Comparison of ENCODE assay signal across 1 cellular context in the genomic region with DNA sequence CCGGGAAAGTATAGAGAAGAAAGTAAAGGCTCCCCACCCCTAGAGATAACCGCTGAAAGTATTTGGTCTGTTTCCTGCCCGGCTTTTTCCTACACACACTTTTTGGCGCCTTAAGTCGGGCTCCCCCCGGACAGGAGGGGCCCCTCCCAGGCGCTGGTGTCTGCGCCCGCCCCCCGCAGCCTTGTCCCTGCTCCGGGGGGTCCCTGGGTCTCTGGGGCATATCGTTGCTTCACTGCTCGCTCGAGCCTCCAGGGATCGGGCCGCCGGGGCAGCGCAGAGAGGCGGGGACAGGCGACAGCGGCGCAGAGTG.
TF ChIP-seq lines count a peak whose summit lies in the region.

No MANE protein-coding gene starts in this region.

TF ChIP-seq in K562, 482 proteins besides CTCF, POLR2A, EP300 and RAD21:
- TF ChIP-seq ZNF717 (CRISPR knock-in tag; IDR thresholded peaks at IDR 0.05) (no peak), DPF2 (IDR thresholded peaks at IDR 0.05) (0 out of 2 replicates have a peak, but pooled peaks have one; percentile 2), MTA3 (IDR thresholded peaks at IDR 0.05; ENCODE audit: borderline replicate concordance) (no peak), ZFX (CRISPR knock-in tag; IDR thresholded peaks at IDR 0.05) (no peak), ESRRB (CRISPR knock-in tag; IDR thresholded peaks at IDR 0.05; ENCODE audit: borderline replicate concordance) (no peak), CEBPG (CRISPR knock-in tag; IDR thresholded peaks at IDR 0.05) (peak; percentile 50; the same call in 1 of the 2 replicates), CEBPG (tag; conservative IDR thresholded peaks at IDR 0.05 in 1 of 2, IDR thresholded peaks at IDR 0.05 in 1 of 2) (peak in 1 of 2 experiments; percentile 45; a peak in 2 of 4 replicates), POLR2H (tag; IDR thresholded peaks at IDR 0.05; ENCODE audit: low read depth) (0 out of 2 replicates have a peak, but pooled peaks have one; percentile 5), BRCA1 (IDR thresholded peaks at IDR 0.05) (no peak), BRCA1 (CRISPR knock-in tag; IDR thresholded peaks at IDR 0.05) (no peak), KDM2B (CRISPR knock-in tag; IDR thresholded peaks at IDR 0.05) (0 out of 2 replicates have a peak, but pooled peaks have one; percentile 34)
- TF ChIP-seq, protein P1, sequence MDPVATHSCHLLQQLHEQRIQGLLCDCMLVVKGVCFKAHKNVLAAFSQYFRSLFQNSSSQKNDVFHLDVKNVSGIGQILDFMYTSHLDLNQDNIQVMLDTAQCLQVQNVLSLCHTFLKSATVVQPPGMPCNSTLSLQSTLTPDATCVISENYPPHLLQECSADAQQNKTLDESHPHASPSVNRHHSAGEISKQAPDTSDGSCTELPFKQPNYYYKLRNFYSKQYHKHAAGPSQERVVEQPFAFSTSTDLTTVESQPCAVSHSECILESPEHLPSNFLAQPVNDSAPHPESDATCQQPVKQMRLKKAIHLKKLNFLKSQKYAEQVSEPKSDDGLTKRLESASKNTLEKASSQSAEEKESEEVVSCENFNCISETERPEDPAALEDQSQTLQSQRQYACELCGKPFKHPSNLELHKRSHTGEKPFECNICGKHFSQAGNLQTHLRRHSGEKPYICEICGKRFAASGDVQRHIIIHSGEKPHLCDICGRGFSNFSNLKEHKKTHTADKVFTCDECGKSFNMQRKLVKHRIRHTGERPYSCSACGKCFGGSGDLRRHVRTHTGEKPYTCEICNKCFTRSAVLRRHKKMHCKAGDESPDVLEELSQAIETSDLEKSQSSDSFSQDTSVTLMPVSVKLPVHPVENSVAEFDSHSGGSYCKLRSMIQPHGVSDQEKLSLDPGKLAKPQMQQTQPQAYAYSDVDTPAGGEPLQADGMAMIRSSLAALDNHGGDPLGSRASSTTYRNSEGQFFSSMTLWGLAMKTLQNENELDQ (CRISPR knock-in tag; IDR thresholded peaks at IDR 0.05; ENCODE audit: borderline replicate concordance) = no peak
- TF ChIP-seq, protein P2, sequence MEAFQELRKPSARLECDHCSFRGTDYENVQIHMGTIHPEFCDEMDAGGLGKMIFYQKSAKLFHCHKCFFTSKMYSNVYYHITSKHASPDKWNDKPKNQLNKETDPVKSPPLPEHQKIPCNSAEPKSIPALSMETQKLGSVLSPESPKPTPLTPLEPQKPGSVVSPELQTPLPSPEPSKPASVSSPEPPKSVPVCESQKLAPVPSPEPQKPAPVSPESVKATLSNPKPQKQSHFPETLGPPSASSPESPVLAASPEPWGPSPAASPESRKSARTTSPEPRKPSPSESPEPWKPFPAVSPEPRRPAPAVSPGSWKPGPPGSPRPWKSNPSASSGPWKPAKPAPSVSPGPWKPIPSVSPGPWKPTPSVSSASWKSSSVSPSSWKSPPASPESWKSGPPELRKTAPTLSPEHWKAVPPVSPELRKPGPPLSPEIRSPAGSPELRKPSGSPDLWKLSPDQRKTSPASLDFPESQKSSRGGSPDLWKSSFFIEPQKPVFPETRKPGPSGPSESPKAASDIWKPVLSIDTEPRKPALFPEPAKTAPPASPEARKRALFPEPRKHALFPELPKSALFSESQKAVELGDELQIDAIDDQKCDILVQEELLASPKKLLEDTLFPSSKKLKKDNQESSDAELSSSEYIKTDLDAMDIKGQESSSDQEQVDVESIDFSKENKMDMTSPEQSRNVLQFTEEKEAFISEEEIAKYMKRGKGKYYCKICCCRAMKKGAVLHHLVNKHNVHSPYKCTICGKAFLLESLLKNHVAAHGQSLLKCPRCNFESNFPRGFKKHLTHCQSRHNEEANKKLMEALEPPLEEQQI (IDR thresholded peaks at IDR 0.05) = no peak
